In genomic region chr6:87897581-87898147, GRCh38 we compare ENCODE assay signal across 35 cellular contexts.
DNase-seq lines count a peak whose midpoint lies in the region; ATAC-seq and TF ChIP-seq lines count a peak whose summit lies in the region.
"Had no signal": no experiment of that assay in that cellular context is flagged by ENCODE, and none has a peak within 500 bp of the region (broad histone marks: within the 10 kb centered on the region; RNA-seq: fewer than 3 reads in every experiment).

No MANE protein-coding gene starts in this region.

- peak; percentile 24 for DNase-seq in GM03348 (ENCODE audit: low spot score)
- peak; percentile 19 for DNase-seq in RKO (ENCODE audit: low spot score)
- peak; percentile 65 for DNase-seq in choroid plexus epithelial cell (ENCODE audit: low read depth)
- peak; percentile 59 for DNase-seq in iris pigment epithelial cell (ENCODE audit: low read depth)
- DNase-seq in T-cell = no peak
- no peak for DNase-seq in SHP77 treated with DMSO at 0.1 percent for 48 hours (lab: John Stamatoyannopoulos, UW)
- DNase-seq: ACHN; activated CD4-positive, alpha-beta T cell treated with anti-CD3 and anti-CD28 coated beads, Interleukin-2, amount 50 U/mL, for 1 hour; activated CD4-positive, CD25-positive, alpha-beta regulatory T cell; activated gamma-delta T cell; activated naive CD8-positive, alpha-beta T cell treated with anti-CD3 and anti-CD28 coated beads, Interleukin-2, amount 10 ng/mL, durations not matched to agents 7 days and 5 days; activated T-cell treated with anti-CD3 and anti-CD28 coated beads, Interleukin-2, amount 50 U/mL, for 24 hours; DMS 273 treated with DMSO at 0.1 percent for 48 hours; dorsolateral prefrontal cortex; H7; heart left ventricle; kidney; NCI-H1417 treated with DMSO at 0.1 percent for 48 hours; NCI-H2081; NCI-H2227 treated with DMSO at 0.1 percent for 48 hours; NCI-H69; Peyer's patch; stimulated activated CD4-positive, alpha-beta T cell treated with anti-CD3 and anti-CD28 coated beads, Interleukin-4, amount 100 ng/mL, for 1 hour; stomach; thyroid gland; uterus had no signal

- TF ChIP-seq CTCF in choroid plexus epithelial cell (conservative IDR thresholded peaks at IDR 0.05; ENCODE audit: low read depth, low read length) = no peak

- H3K4me3 Mint-ChIP-seq in T-cell = no peak overlapping the region
- H3K4me3 Mint-ChIP-seq: activated naive CD8-positive, alpha-beta T cell treated with anti-CD3 and anti-CD28 coated beads, Interleukin-2, amount 10 ng/mL, durations not matched to agents 7 days and 5 days; activated T-cell treated with anti-CD3 and anti-CD28 coated beads, Interleukin-2, amount 50 U/mL, for 24 hours; central memory CD8-positive, alpha-beta T cell; mesothelial cell of epicardium; T-helper 1 cell treated with Interleukin-12 subunit alpha and Interleukin-12 subunit beta and Interleukin-4 antibody, amounts not matched to agents 30 μg/mL and 1 μg/mL, for 36 hours had no signal

- no peaks in the 10 kb centered on the region for H3K9me3 Mint-ChIP-seq in T-cell
- H3K9me3 Mint-ChIP-seq: activated naive CD8-positive, alpha-beta T cell treated with anti-CD3 and anti-CD28 coated beads, Interleukin-2, amount 10 ng/mL, durations not matched to agents 7 days and 5 days; activated T-cell treated with anti-CD3 and anti-CD28 coated beads, Interleukin-2, amount 50 U/mL, for 24 hours; central memory CD8-positive, alpha-beta T cell; mesothelial cell of epicardium; T-helper 1 cell treated with Interleukin-12 subunit alpha and Interleukin-12 subunit beta and Interleukin-4 antibody, amounts not matched to agents 30 μg/mL and 1 μg/mL, for 36 hours had no signal

- POLR2A ChIA-PET in T-cell (lab: Charles Lee) = no interaction called here

- H3K4me3 ChIP-seq in choroid plexus epithelial cell (ENCODE audit: low read depth, low read length) = no peak overlapping the region
- H3K4me3 ChIP-seq: ascending aorta, dorsolateral prefrontal cortex, heart left ventricle, Peyer's patch, SJSA1, stomach, thyroid gland, uterus had no signal

- no peaks in the 10 kb centered on the region for H3K4me1 Mint-ChIP-seq in T-cell
- H3K4me1 Mint-ChIP-seq: activated naive CD8-positive, alpha-beta T cell treated with anti-CD3 and anti-CD28 coated beads, Interleukin-2, amount 10 ng/mL, durations not matched to agents 7 days and 5 days; central memory CD8-positive, alpha-beta T cell had no signal

- H3K27me3 Mint-ChIP-seq in T-cell = no peaks in the 10 kb centered on the region
- H3K27me3 Mint-ChIP-seq: activated T-cell treated with anti-CD3 and anti-CD28 coated beads, Interleukin-2, amount 50 U/mL, for 24 hours; central memory CD8-positive, alpha-beta T cell; progenitor cell of endocrine pancreas had no signal

- ATAC-seq in T-cell (replicated peaks in 1 of 4) = no peak
- ATAC-seq in GM21737 (IDR thresholded peaks at IDR 0.05; ENCODE audit: unreplicated experiment) = no peak
- no peak for ATAC-seq in HG03565 (IDR thresholded peaks at IDR 0.05; ENCODE audit: unreplicated experiment)
- ATAC-seq: heart left ventricle, sciatic nerve had no signal

- H3K27ac Mint-ChIP-seq in T-cell = no peak overlapping the region
- H3K27ac Mint-ChIP-seq: activated naive CD8-positive, alpha-beta T cell treated with anti-CD3 and anti-CD28 coated beads, Interleukin-2, amount 10 ng/mL, durations not matched to agents 7 days and 5 days; activated T-cell treated with anti-CD3 and anti-CD28 coated beads, Interleukin-2, amount 50 U/mL, for 24 hours; mesothelial cell of epicardium; progenitor cell of endocrine pancreas; T-helper 1 cell treated with Interleukin-12 subunit alpha and Interleukin-12 subunit beta and Interleukin-4 antibody, amounts not matched to agents 30 μg/mL and 1 μg/mL, for 36 hours had no signal

- H3K36me3 Mint-ChIP-seq in T-cell = no peaks in the 10 kb centered on the region
- H3K36me3 Mint-ChIP-seq: activated naive CD8-positive, alpha-beta T cell treated with anti-CD3 and anti-CD28 coated beads, Interleukin-2, amount 10 ng/mL, durations not matched to agents 7 days and 5 days; mesothelial cell of epicardium had no signal

- CTCF ChIA-PET in T-cell (lab: Charles Lee) = interaction anchor here in 1 of 2 donors (0.8 kb wide), 1 partner anchor 10 kb away, joined by 3 read pairs; no protein-coding TSS in a partner anchor

Comparison
In these comparisons a context has a peak if more than half of its experiments do, and no peak if none do; other contexts are left out.
1. DNase-seq: peak in GM03348 (single experiment), RKO (single experiment), choroid plexus epithelial cell (single experiment) and iris pigment epithelial cell (single experiment); none in T-cell (0 of 34) and SHP77 treated with DMSO at 0.1 percent for 48 hours (single experiment).